In genomic region chr19:8473652-8474476, GRCh38 we compare ENCODE assay signal across 11 cellular contexts. TPM values are rescaled to one million over a fixed set of nuclear protein-coding genes. Genes with fewer than 3 reads are reported as not detected.
DNase-seq lines count a peak whose midpoint lies in the region; ATAC-seq and TF ChIP-seq lines count a peak whose summit lies in the region.
"Had no signal": no experiment of that assay in that cellular context is flagged by ENCODE, and none has a peak within 500 bp of the region (broad histone marks: within the 10 kb centered on the region; RNA-seq: fewer than 3 reads in every experiment).

No MANE protein-coding gene starts in this region.

- peak overlapping the region; percentile 7; the same call in 1 of the 2 replicates for H3K4me3 ChIP-seq in MM.1S (ENCODE audit: low read length)
- H3K4me3 ChIP-seq in ovary, result no peak overlapping the region

- H3K27me3 Mint-ChIP-seq in dendritic cell treated with granulocyte-macrophage colony-stimulating factor and Interleukin-4, amounts not matched to agents 40 ng/mL and 50 ng/mL, for 4 days, result no peaks in the 10 kb centered on the region

- TF ChIP-seq CTCF in GM10248 (IDR thresholded peaks at IDR 0.05; ENCODE audit: control extremely low read depth, extremely low read depth, low read depth, missing control alignments) (no peak), MM.1S (IDR thresholded peaks at IDR 0.05; ENCODE audit: low read length) (no peak), ovary (IDR thresholded peaks at IDR 0.05) (no peak)

- DNase-seq in GM10248 (ENCODE audit: extremely low spot score) (peak; percentile 73), MM.1S (peak; percentile 21), kidney tubule cell (ENCODE audit: low spot score) (no peak), cortex of kidney (lab: John Stamatoyannopoulos, UW) (no peak), ovary (no peak)
- DNase-seq: left ventricle myocardium superior, right cardiac atrium, T-helper 9 cell had no signal

- H2AFZ ChIP-seq in MM.1S (ENCODE audit: low read length), result no peak overlapping the region

- H4K20me1 ChIP-seq in MM.1S (ENCODE audit: insufficient read depth, low read length), result peaks cover 21% of the 10 kb centered on the region

- peaks cover 82% of the 10 kb centered on the region for H3K79me2 ChIP-seq in MM.1S (ENCODE audit: low read length)

- H3K9me3 ChIP-seq in MM.1S (replicated peaks; ENCODE audit: insufficient read depth, low read length) (no peaks in the 10 kb centered on the region), ovary (no peaks in the 10 kb centered on the region)

- H3K4me1 ChIP-seq in MM.1S (ENCODE audit: low read length) (peaks cover 19% of the 10 kb centered on the region), ovary (ENCODE audit: insufficient read depth) (peaks cover 1% of the 10 kb centered on the region)

- H3K4me1 Mint-ChIP-seq in dendritic cell treated with granulocyte-macrophage colony-stimulating factor and Interleukin-4, amounts not matched to agents 40 ng/mL and 50 ng/mL, for 4 days (ENCODE audit: low read depth), result peaks cover 63% of the 10 kb centered on the region

- peak overlapping the region; percentile 29 for H3K4me2 ChIP-seq in MM.1S (ENCODE audit: low read depth, low read length)

- 64 to 79% (median 74%) methylated on average over 6 of the region's 6 CpGs for WGBS in ovary, 3 donors

- TF ChIP-seq EP300 in ovary (IDR thresholded peaks at IDR 0.05), result no peak

- H3K36me3 Mint-ChIP-seq in dendritic cell treated with granulocyte-macrophage colony-stimulating factor and Interleukin-4, amounts not matched to agents 40 ng/mL and 50 ng/mL, for 4 days (ENCODE audit: low read depth), result peaks cover 100% of the 10 kb centered on the region

- no peak for TF ChIP-seq POLR2A in ovary (IDR thresholded peaks at IDR 0.05)

- H3K27me3 ChIP-seq in MM.1S (replicated peaks; ENCODE audit: insufficient read depth, low read length) (no peaks in the 10 kb centered on the region), ovary (no peaks in the 10 kb centered on the region)

- H3K27ac ChIP-seq in MM.1S (ENCODE audit: low read length) (peak overlapping the region; percentile 60; the same call in 1 of the 2 replicates), ovary (no peak overlapping the region)

- POLR2A ChIA-PET in GM10248 (lab: Yijun Ruan, JAX), result interaction anchor here (0.6 kb wide), 1 partner anchor 10 kb away, joined by 6 read pairs; no protein-coding TSS in a partner anchor

- peak overlapping the region; percentile 14 for H3K4me3 Mint-ChIP-seq in dendritic cell treated with granulocyte-macrophage colony-stimulating factor and Interleukin-4, amounts not matched to agents 40 ng/mL and 50 ng/mL, for 4 days

- peak; percentile 60 for ATAC-seq in GM19463 (IDR thresholded peaks at IDR 0.05; ENCODE audit: unreplicated experiment)
- ATAC-seq in HG03025 (IDR thresholded peaks at IDR 0.05; ENCODE audit: low FRiP score, unreplicated experiment), result no peak
- ATAC-seq: left ventricle myocardium superior, right cardiac atrium had no signal

- H3K9me3 Mint-ChIP-seq in dendritic cell treated with granulocyte-macrophage colony-stimulating factor and Interleukin-4, amounts not matched to agents 40 ng/mL and 50 ng/mL, for 4 days, result no peaks in the 10 kb centered on the region

- CTCF ChIA-PET in GM10248 (lab: Yijun Ruan, JAX), result interaction anchor here (0.9 to 1.4 kb wide), 2 partner anchors 13 to 61 kb away, joined by 3 to 5 read pairs; partner anchors contain the start of gene MARCHF2

- no peaks in the 10 kb centered on the region for H3K9me2 ChIP-seq in MM.1S (replicated peaks; ENCODE audit: insufficient read depth, low read length)

- peaks cover 18% of the 10 kb centered on the region for H3F3A ChIP-seq in MM.1S (ENCODE audit: insufficient read depth, low read length)

- intact Hi-C loops in dendritic cell treated with granulocyte-macrophage colony-stimulating factor and Interleukin-4, amounts not matched to agents 40 ng/mL and 50 ng/mL, for 4 days (cut with micrococcal nuclease), result no loop called here
- intact Hi-C loops in ovary (cut with DNase I), result no loop called here

- peak overlapping the region; percentile 85 for H3K27ac Mint-ChIP-seq in dendritic cell treated with granulocyte-macrophage colony-stimulating factor and Interleukin-4, amounts not matched to agents 40 ng/mL and 50 ng/mL, for 4 days

- peaks cover 20% of the 10 kb centered on the region for H3K36me3 ChIP-seq in MM.1S (replicated peaks; ENCODE audit: insufficient read depth, low read length)
- H3K36me3 ChIP-seq in ovary, result no peaks in the 10 kb centered on the region

- no peak overlapping the region for H3K9ac ChIP-seq in MM.1S (ENCODE audit: low read length)

RNA-seq across cellular contexts. Expression of gene PRAM1, which starts 28.6 kb away (rescaled TPM):
- total RNA-seq in ovary, result 1 to 10 TPM in 4 of 7 donors, under 1 TPM in 3; 0.11 to 2.2 (median 1.4) TPM
- under 1 TPM; 0.35 to 0.88 TPM for polyA plus RNA-seq in ovary

RNA-seq across cellular contexts. Expression of gene HNRNPM, which starts 29.1 kb away (rescaled TPM):
- total RNA-seq in ovary, result 100 to 1,000 TPM in 6 of 7 donors, 10 to 100 TPM in 1; 88.2 to 220 (median 180) TPM
- polyA plus RNA-seq in ovary, result 100 to 1,000 TPM; 146 to 285 TPM

RNA-seq across cellular contexts. Expression of gene ZNF414, which starts 40.1 kb away (rescaled TPM):
- 10 to 100 TPM; 20.9 to 49.7 (median 26.2) TPM for total RNA-seq in ovary
- 10 to 100 TPM in 1 of 2 donors, under 1 TPM in 1; 0.62 to 45.3 TPM for polyA plus RNA-seq in ovary

Comparison
In these comparisons a context has a peak if more than half of its experiments do, and no peak if none do; other contexts are left out.
1. DNase-seq: peak in GM10248 (single experiment) and MM.1S (single experiment); none in kidney tubule cell (single experiment), cortex of kidney (single experiment) and ovary (0 of 5).